Comparison of ENCODE assay signal across 4 cellular contexts in the genomic region with DNA sequence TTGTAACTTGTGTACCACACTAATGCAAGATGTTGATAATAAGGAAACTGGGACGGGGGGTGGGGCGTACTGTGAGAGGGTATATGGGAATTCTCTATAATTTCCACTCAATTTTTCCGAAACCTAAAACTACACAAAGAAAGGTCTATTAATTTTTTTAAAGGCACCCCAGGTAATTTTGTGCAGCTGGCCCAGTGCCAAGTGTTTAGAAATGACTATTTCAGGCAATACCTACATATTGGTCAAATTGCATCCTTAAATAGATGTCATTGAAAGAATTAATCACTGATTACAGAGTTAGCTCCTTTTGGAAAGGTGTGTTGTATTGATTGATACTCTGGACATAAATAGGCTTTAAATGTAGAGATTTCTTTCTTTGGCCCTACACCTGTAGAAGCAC.
A peak's percentile ranks its signal among the peaks of the same experiment; 100 is the strongest.
TF ChIP-seq lines count a peak whose summit lies in the region.

No MANE protein-coding gene starts in this region.

TF ChIP-seq in SK-N-SH, 30 proteins besides CTCF, POLR2A, EP300 and RAD21:
- TF ChIP-seq GATA2 (CRISPR knock-in tag; IDR thresholded peaks at IDR 0.05) (no peak), NFIC (IDR thresholded peaks at IDR 0.05; ENCODE audit: borderline replicate concordance) (peak; percentile 30; the same call in 1 of the 2 replicates), FOSL2 (IDR thresholded peaks at IDR 0.05; ENCODE audit: borderline replicate concordance, low read depth) (no peak), ELF1 (IDR thresholded peaks at IDR 0.05) (no peak)

TF ChIP-seq in SK-N-SH treated with all-trans-retinoic acid at 6 μM for 48 hours, 23 proteins besides CTCF, POLR2A, EP300 and RAD21:
- TF ChIP-seq PPARA (CRISPR knock-in tag; IDR thresholded peaks at IDR 0.05; ENCODE audit: borderline replicate concordance): no peak
- TF ChIP-seq ESRRG (CRISPR knock-in tag; IDR thresholded peaks at IDR 0.05): no peak
- TF ChIP-seq, protein P1, sequence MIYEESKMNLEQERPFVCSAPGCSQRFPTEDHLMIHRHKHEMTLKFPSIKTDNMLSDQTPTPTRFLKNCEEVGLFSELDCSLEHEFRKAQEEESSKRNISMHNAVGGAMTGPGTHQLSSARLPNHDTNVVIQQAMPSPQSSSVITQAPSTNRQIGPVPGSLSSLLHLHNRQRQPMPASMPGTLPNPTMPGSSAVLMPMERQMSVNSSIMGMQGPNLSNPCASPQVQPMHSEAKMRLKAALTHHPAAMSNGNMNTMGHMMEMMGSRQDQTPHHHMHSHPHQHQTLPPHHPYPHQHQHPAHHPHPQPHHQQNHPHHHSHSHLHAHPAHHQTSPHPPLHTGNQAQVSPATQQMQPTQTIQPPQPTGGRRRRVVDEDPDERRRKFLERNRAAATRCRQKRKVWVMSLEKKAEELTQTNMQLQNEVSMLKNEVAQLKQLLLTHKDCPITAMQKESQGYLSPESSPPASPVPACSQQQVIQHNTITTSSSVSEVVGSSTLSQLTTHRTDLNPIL (CRISPR knock-in tag; IDR thresholded peaks at IDR 0.05; ENCODE audit: low read depth): no peak
- TF ChIP-seq, protein P2, sequence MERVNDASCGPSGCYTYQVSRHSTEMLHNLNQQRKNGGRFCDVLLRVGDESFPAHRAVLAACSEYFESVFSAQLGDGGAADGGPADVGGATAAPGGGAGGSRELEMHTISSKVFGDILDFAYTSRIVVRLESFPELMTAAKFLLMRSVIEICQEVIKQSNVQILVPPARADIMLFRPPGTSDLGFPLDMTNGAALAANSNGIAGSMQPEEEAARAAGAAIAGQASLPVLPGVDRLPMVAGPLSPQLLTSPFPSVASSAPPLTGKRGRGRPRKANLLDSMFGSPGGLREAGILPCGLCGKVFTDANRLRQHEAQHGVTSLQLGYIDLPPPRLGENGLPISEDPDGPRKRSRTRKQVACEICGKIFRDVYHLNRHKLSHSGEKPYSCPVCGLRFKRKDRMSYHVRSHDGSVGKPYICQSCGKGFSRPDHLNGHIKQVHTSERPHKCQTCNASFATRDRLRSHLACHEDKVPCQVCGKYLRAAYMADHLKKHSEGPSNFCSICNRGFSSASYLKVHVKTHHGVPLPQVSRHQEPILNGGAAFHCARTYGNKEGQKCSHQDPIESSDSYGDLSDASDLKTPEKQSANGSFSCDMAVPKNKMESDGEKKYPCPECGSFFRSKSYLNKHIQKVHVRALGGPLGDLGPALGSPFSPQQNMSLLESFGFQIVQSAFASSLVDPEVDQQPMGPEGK (CRISPR knock-in tag; IDR thresholded peaks at IDR 0.05; ENCODE audit: borderline replicate concordance): no peak
- TF ChIP-seq, protein P3, sequence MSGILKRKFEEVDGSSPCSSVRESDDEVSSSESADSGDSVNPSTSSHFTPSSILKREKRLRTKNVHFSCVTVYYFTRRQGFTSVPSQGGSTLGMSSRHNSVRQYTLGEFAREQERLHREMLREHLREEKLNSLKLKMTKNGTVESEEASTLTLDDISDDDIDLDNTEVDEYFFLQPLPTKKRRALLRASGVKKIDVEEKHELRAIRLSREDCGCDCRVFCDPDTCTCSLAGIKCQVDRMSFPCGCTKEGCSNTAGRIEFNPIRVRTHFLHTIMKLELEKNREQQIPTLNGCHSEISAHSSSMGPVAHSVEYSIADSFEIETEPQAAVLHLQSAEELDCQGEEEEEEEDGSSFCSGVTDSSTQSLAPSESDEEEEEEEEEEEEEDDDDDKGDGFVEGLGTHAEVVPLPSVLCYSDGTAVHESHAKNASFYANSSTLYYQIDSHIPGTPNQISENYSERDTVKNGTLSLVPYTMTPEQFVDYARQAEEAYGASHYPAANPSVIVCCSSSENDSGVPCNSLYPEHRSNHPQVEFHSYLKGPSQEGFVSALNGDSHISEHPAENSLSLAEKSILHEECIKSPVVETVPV (CRISPR knock-in tag; IDR thresholded peaks at IDR 0.05): no peak

TF ChIP-seq in K562, 482 proteins besides CTCF, POLR2A, EP300 and RAD21:
- TF ChIP-seq ZNF239 (CRISPR knock-in tag; IDR thresholded peaks at IDR 0.05): no peak
- no peak for TF ChIP-seq TEAD1 (CRISPR knock-in tag; IDR thresholded peaks at IDR 0.05)
- TF ChIP-seq NFIX (CRISPR knock-in tag; IDR thresholded peaks at IDR 0.05; ENCODE audit: low read depth): peak; percentile 81
- peak; percentile 95 for TF ChIP-seq NFIC (IDR thresholded peaks at IDR 0.05)
- no peak for TF ChIP-seq RNF2 (IDR thresholded peaks at IDR 0.05)

TF ChIP-seq in endothelial cell of umbilical vein, 7 proteins besides CTCF, POLR2A, EP300 and RAD21:
- no peak for TF ChIP-seq EZH2 (IDR thresholded peaks at IDR 0.05; ENCODE audit: borderline replicate concordance, low read depth, low read length, severe bottlenecking)
- no peak for TF ChIP-seq JUN (IDR thresholded peaks at IDR 0.05; ENCODE audit: borderline replicate concordance, insufficient read depth, insufficient read length, low read depth)
- no peak for TF ChIP-seq POLR2AphosphoS5 (IDR thresholded peaks at IDR 0.05; ENCODE audit: insufficient read depth, low read depth, low read length)
- TF ChIP-seq GATA2 (IDR thresholded peaks at IDR 0.05; ENCODE audit: insufficient read depth, insufficient read length, low read depth, low read length): no peak
- TF ChIP-seq FOS (IDR thresholded peaks at IDR 0.05; ENCODE audit: borderline replicate concordance, insufficient read depth, low read length): no peak
- TF ChIP-seq, protein P4, sequence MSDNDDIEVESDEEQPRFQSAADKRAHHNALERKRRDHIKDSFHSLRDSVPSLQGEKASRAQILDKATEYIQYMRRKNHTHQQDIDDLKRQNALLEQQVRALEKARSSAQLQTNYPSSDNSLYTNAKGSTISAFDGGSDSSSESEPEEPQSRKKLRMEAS (IDR thresholded peaks at IDR 0.05; ENCODE audit: insufficient read depth, insufficient read length): no peak
- TF ChIP-seq MYC (IDR thresholded peaks at IDR 0.05; ENCODE audit: low read depth, low read length): no peak
